ENCODE assay signal across 1 cellular context in the genomic region with DNA sequence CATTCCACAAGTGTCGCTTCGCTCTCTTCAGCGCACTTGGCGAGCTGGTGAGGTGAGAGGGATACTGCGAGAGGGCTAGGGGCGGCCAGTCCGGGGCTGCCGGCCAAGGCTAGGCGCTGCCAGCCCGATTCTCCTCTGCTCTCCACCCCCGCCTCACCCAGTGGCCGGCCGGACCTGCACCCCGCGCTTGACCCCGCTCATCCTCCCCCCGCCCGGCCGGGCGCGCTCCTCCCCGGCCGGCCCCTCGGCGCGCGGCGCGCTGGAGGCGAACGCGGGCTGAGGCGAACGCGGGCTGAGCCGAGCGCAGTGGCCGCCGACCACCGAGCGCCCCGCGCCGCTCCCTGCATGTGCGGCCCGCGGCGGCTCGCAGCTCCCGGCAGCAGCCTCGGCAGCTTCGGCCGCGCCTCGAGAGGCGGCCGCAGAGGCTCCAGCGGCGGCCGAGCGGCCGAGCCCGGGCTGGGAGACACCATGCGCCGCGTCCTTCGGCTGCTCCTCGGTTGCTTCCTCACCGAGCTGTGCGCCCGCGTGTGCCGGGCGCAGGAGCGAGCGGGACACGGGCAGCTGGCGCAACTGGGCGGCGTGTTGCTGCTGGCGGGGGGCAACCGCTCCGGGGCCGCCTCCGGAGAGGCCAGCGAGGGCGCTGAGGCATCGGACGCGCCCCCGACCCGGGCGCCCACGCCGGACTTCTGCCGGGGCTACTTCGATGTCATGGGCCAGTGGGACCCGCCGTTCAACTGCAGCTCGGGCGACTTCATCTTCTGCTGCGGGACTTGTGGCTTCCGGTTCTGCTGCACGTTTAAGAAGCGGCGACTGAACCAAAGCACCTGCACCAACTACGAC.
TF ChIP-seq lines count a peak whose summit lies in the region.

TSS of gene SHISA9 (plus strand) at position 2 of the 840 bp plus-strand sequence.

TF ChIP-seq in HepG2, 621 proteins besides CTCF, POLR2A, EP300 and RAD21 (continued from another document):
- 0 out of 2 replicates have a peak, but pooled peaks have one; percentile 47 for TF ChIP-seq ZNF800 (CRISPR knock-in tag; IDR thresholded peaks at IDR 0.05)
